Comparison of ENCODE assay signal across 12 cellular contexts in genomic region chr2:97739893-97740245, GRCh38. TPM values are rescaled to one million over a fixed set of nuclear protein-coding genes. Genes with fewer than 3 reads are reported as not detected.
DNase-seq lines count a peak whose midpoint lies in the region; ATAC-seq and TF ChIP-seq lines count a peak whose summit lies in the region.
"Had no signal": no experiment of that assay in that cellular context is flagged by ENCODE, and none has a peak within 500 bp of the region (broad histone marks: within the 10 kb centered on the region; RNA-seq: fewer than 3 reads in every experiment).

No MANE protein-coding gene starts in this region.

- CTCF ChIA-PET in IMR-90 (lab: Yijun Ruan, JAX): interaction anchor here (0.6 to 1.5 kb wide), 3 partner anchors 13 to 644 kb away, joined by 3 to 8 read pairs (median 4); no protein-coding TSS in a partner anchor

- WGBS in IMR-90 (ENCODE audit: extremely low coverage in 2 of 2, insufficient read length in 1 of 2), 2 experiments: no CpG with 5 or more reads among the region's 5 CpGs

- H3K4me2 ChIP-seq in IMR-90 (ENCODE audit: low read depth, low read length): no peak overlapping the region
- H3K4me2 ChIP-seq: BLaER1 had no signal

- no peak overlapping the region for H2BK20ac ChIP-seq in IMR-90 (ENCODE audit: low read depth, low read length)

- H2AK5ac ChIP-seq in IMR-90 (ENCODE audit: low read depth, low read length): no peak overlapping the region

- BruUV-seq in IMR-90 (replicated peaks; lab: Mats Ljungman, UMichigan): no TSS peak

- in situ Hi-C loops in IMR-90 (cut with MboI; ENCODE audit: low sequenced_read_pairs): no loop called here

- no peaks in the 10 kb centered on the region for H3K79me1 ChIP-seq in IMR-90 (ENCODE audit: low read depth in 1 of 2, low read length in 2 of 2)

- H3K9ac ChIP-seq in IMR-90 (ENCODE audit: low read depth, low read length): no peak overlapping the region
- H3K9ac ChIP-seq: BLaER1 had no signal

- H3K36me3 ChIP-seq in IMR-90 (ENCODE audit: control insufficient read depth, insufficient read depth, low read length): 0 out of 2 replicates have a peak, but pooled peaks cover 2% of the 10 kb centered on the region
- H3K36me3 ChIP-seq in WERI-Rb-1: peaks cover 5% of the 10 kb centered on the region
- H3K36me3 ChIP-seq: SJCRH30 had no signal

- H3K4me3 ChIP-seq in IMR-90 (ENCODE audit: insufficient read depth, low read depth, low read length) (no peak overlapping the region), WERI-Rb-1 (ENCODE audit: low read depth, low read length) (no peak overlapping the region)
- H3K4me3 ChIP-seq: BLaER1 had no signal

- no peaks in the 10 kb centered on the region; the same call in 1 of the 2 replicates for H3K27me3 ChIP-seq in IMR-90 (ENCODE audit: control insufficient read depth, insufficient read depth, low read length)
- no peaks in the 10 kb centered on the region for H3K27me3 ChIP-seq in WERI-Rb-1 (ENCODE audit: insufficient read depth, low read depth, severe bottlenecking)
- H3K27me3 ChIP-seq: BLaER1, SJCRH30 had no signal

- POLR2A ChIA-PET in IMR-90 (lab: Charles Lee; ENCODE audit: unreplicated experiment): no interaction called here

- no peaks in the 10 kb centered on the region for H4K20me1 ChIP-seq in IMR-90 (ENCODE audit: insufficient read depth, low read length)
- H4K20me1 ChIP-seq: BLaER1 had no signal

- H2AFZ ChIP-seq in IMR-90 (replicated peaks; ENCODE audit: low read length, poor library complexity): peak overlapping the region; percentile 38

- H2AK9ac ChIP-seq in IMR-90 (replicated peaks; ENCODE audit: low read depth, low read length, poor library complexity): no peak overlapping the region

- intact Hi-C loops in IMR-90 (cut with micrococcal nuclease) (loop anchor here (1.0 kb wide), 2 partner anchors 529 to 643 kb away; no protein-coding TSS in a partner anchor), posterior vena cava (cut with DNase I) (loop anchor here in 1 of 2 donors (5.0 kb wide), 1 partner anchor 1602 kb away; no protein-coding TSS in a partner anchor)

- ATAC-seq in IMR-90 (ENCODE audit: low read depth): no peak

- no peak overlapping the region for H3K14ac ChIP-seq in IMR-90 (replicated peaks; ENCODE audit: low read depth, low read length)

- H2BK15ac ChIP-seq in IMR-90 (ENCODE audit: low read depth, low read length): no peak overlapping the region

- no peak overlapping the region for H2BK5ac ChIP-seq in IMR-90 (ENCODE audit: low read depth, low read length, poor library complexity, severe bottlenecking)

- H3K4ac ChIP-seq in IMR-90 (ENCODE audit: low read depth, low read length): no peak overlapping the region

- no peak for TF ChIP-seq CTCF in IMR-90 (conservative IDR thresholded peaks at IDR 0.05; ENCODE audit: low read depth, low read length)
- TF ChIP-seq CTCF in WERI-Rb-1 (IDR thresholded peaks at IDR 0.05; ENCODE audit: low read depth, low read length): no peak

- dilution Hi-C loops in IMR-90 (cut with HindIII; ENCODE audit: low sequenced_read_pairs, unreplicated experiment): no loop called here

- H3K27ac ChIP-seq in IMR-90 (ENCODE audit: insufficient read depth, low read length) (no peak overlapping the region), WERI-Rb-1 (peak overlapping the region; percentile 98)
- H3K27ac ChIP-seq: BLaER1 had no signal

- H3K23ac ChIP-seq in IMR-90 (ENCODE audit: low read depth, low read length): no peak overlapping the region

- no peak overlapping the region for H4K91ac ChIP-seq in IMR-90 (ENCODE audit: insufficient read depth, low read depth, low read length)

- H3K9me3 ChIP-seq in IMR-90 (ENCODE audit: control insufficient read depth, insufficient read depth, low read length) (no peaks in the 10 kb centered on the region), WERI-Rb-1 (ENCODE audit: severe bottlenecking) (no peaks in the 10 kb centered on the region)
- H3K9me3 ChIP-seq: BLaER1, SJCRH30 had no signal

- TF ChIP-seq RAD21 in IMR-90 (IDR thresholded peaks at IDR 0.05; ENCODE audit: low read length): no peak

- no peak overlapping the region for H4K8ac ChIP-seq in IMR-90 (ENCODE audit: low read depth in 2 of 2, low read length in 2 of 2)

- TF ChIP-seq POLR2A in IMR-90 (IDR thresholded peaks at IDR 0.05; ENCODE audit: low read depth, low read length): no peak

- no peak overlapping the region for H3K18ac ChIP-seq in IMR-90 (ENCODE audit: low read depth, low read length)

- H3K56ac ChIP-seq in IMR-90 (ENCODE audit: extremely low read depth, insufficient read depth, low read length): no peak overlapping the region

- DNase-seq in activated T-cell treated with anti-CD3 and anti-CD28 coated beads, Interleukin-2, amount 50 U/mL, for 1 hour: peak; percentile 18
- no peak for DNase-seq in activated T-cell treated with anti-CD3 and anti-CD28 coated beads for 4 hours
- DNase-seq in IMR-90: no peak
- no peak for DNase-seq in WERI-Rb-1
- DNase-seq in posterior vena cava (ENCODE audit: low spot score): peak; percentile 40
- DNase-seq in retina: no peak
- DNase-seq in DMS153 (lab: John Stamatoyannopoulos, UW): no peak
- DNase-seq: HFFc6 had no signal

- H2BK120ac ChIP-seq in IMR-90 (ENCODE audit: low read depth, low read length): no peak overlapping the region

- no peak overlapping the region for H4K5ac ChIP-seq in IMR-90 (ENCODE audit: low read depth, low read length)

- H3K4me1 ChIP-seq in IMR-90 (ENCODE audit: control insufficient read depth, insufficient read depth, low read length): no peaks in the 10 kb centered on the region

- H3K9me1 ChIP-seq in IMR-90 (ENCODE audit: insufficient read depth, low read length): no peaks in the 10 kb centered on the region

TF ChIP-seq in IMR-90, 13 proteins besides CTCF, POLR2A, EP300 and RAD21:
- no peak for TF ChIP-seq BHLHE40 (IDR thresholded peaks at IDR 0.05; ENCODE audit: low read depth, low read length)
- TF ChIP-seq FOS (IDR thresholded peaks at IDR 0.05; ENCODE audit: low read depth, low read length): no peak
- TF ChIP-seq MAZ (IDR thresholded peaks at IDR 0.05; ENCODE audit: borderline replicate concordance, low read depth, low read length): no peak
- TF ChIP-seq RCOR1 (IDR thresholded peaks at IDR 0.05; ENCODE audit: insufficient replicate concordance, low read length): no peak
- no peak for TF ChIP-seq CEBPB (IDR thresholded peaks at IDR 0.05; ENCODE audit: low read depth, low read length)
- no peak for TF ChIP-seq ELK1 (IDR thresholded peaks at IDR 0.05; ENCODE audit: borderline replicate concordance, low read depth, low read length)
- TF ChIP-seq RFX5 (IDR thresholded peaks at IDR 0.05; ENCODE audit: low read depth, low read length): no peak
- TF ChIP-seq MAFK (IDR thresholded peaks at IDR 0.05; ENCODE audit: low read depth, low read length): no peak
- TF ChIP-seq MXI1 (IDR thresholded peaks at IDR 0.05; ENCODE audit: borderline replicate concordance, low read depth, low read length): no peak
- TF ChIP-seq NFE2L2 (IDR thresholded peaks at IDR 0.05; ENCODE audit: low read depth, low read length): no peak
- no peak for TF ChIP-seq SMC3 (IDR thresholded peaks at IDR 0.05; ENCODE audit: low read depth, low read length)
- TF ChIP-seq CHD1 (IDR thresholded peaks at IDR 0.05; ENCODE audit: low read depth, low read length): no peak
- no peak for TF ChIP-seq USF2 (IDR thresholded peaks at IDR 0.05; ENCODE audit: low read depth, low read length)
TF ChIP-seq in IMR-90: peak in this region for 0.

RNA-seq across cellular contexts. Expression of gene ZAP70, which starts 26.5 kb away (rescaled TPM):
- total RNA-seq in IMR-90 (2012; rRNA removed) (under 0.01 TPM in 1 of 2 replicates, not detected in the other), posterior vena cava (1 to 10 TPM; 2.4 to 2.8 TPM)
- polyA plus RNA-seq in IMR-90 (2012; rRNA removed): 0.09 TPM in 2 replicates
- polyA plus RNA-seq in IMR-90 (2012; cell fraction: cytosol; rRNA removed): 0.05 TPM in 1 of 2 replicates, not detected in the other
- 0.76 and 1.7 TPM in 2 replicates for polyA plus RNA-seq in IMR-90 (2012; cell fraction: nucleus; rRNA removed; ENCODE audit: low replicate concordance)
- total RNA-seq: A673, Calu3, HFFc6 had no signal

Comparison
In these comparisons a context has a peak if more than half of its experiments do, and no peak if none do; other contexts are left out.
1. DNase-seq: peak in activated T-cell treated with anti-CD3 and anti-CD28 coated beads, Interleukin-2, amount 50 U/mL, for 1 hour (single experiment) and posterior vena cava (single experiment); none in activated T-cell treated with anti-CD3 and anti-CD28 coated beads for 4 hours (single experiment), IMR-90 (single experiment), WERI-Rb-1 (single experiment), retina (single experiment) and DMS153 (single experiment).